In genomic region chr11:1563697-1564534, GRCh38 we compare ENCODE assay signal across 16 cellular contexts. TPM values are rescaled to one million over a fixed set of nuclear protein-coding genes. Genes with fewer than 3 reads are reported as not detected.
A peak's percentile ranks its signal among the peaks of the same experiment; 100 is the strongest.
DNase-seq lines count a peak whose midpoint lies in the region; ATAC-seq and TF ChIP-seq lines count a peak whose summit lies in the region.
"Had no signal": no experiment of that assay in that cellular context is flagged by ENCODE, and none has a peak within 500 bp of the region (broad histone marks: within the 10 kb centered on the region; RNA-seq: fewer than 3 reads in every experiment).

No MANE protein-coding gene starts in this region.

- ATAC-seq in SK-N-SH treated with all-trans-retinoic acid at 6 μM for 48 hours = no peak
- ATAC-seq in foreskin keratinocyte = no peak
- ATAC-seq in HG03521 (IDR thresholded peaks at IDR 0.05; ENCODE audit: unreplicated experiment) = no peak
- ATAC-seq: CD8-positive, alpha-beta T cell had no signal

- no peak for TF ChIP-seq RAD21 in SK-N-SH (IDR thresholded peaks at IDR 0.05; ENCODE audit: low read length)

- no peak overlapping the region for H2AFZ ChIP-seq in SK-N-SH (ENCODE audit: low read depth)

- H3K27me3 ChIP-seq in SK-N-SH (ENCODE audit: insufficient read depth) = no peaks in the 10 kb centered on the region
- H3K27me3 ChIP-seq in WERI-Rb-1 (ENCODE audit: insufficient read depth, low read depth, severe bottlenecking) = no peaks in the 10 kb centered on the region
- H3K27me3 ChIP-seq in iPS-20b (ENCODE audit: insufficient read depth, low read length) = peaks cover 23% of the 10 kb centered on the region
- H3K27me3 ChIP-seq in tibial nerve = no peaks in the 10 kb centered on the region
- H3K27me3 ChIP-seq in foreskin keratinocyte = peaks cover 8% of the 10 kb centered on the region

- no peak for DNase-seq in SK-N-SH
- DNase-seq in WERI-Rb-1 = no peak
- no peak for DNase-seq in tibial nerve (ENCODE audit: low spot score in 2 of 2)
- no peak for DNase-seq in foreskin keratinocyte
- DNase-seq in hypothalamus (lab: John Stamatoyannopoulos, UW) = no peak
- DNase-seq: activated CD4-positive, alpha-beta T cell treated with anti-CD3 and anti-CD28 coated beads, Interleukin-2, amount 50 U/mL, for 4 hours; activated T-cell treated with anti-CD3 and anti-CD28 coated beads, Interleukin-2, amount 50 U/mL, for 48 hours; central memory CD4-positive, alpha-beta T cell; immature natural killer cell; NCI-H1092 treated with DMSO at 0.1 percent for 48 hours; trophoblast cell had no signal

- H3K27ac ChIP-seq in SK-N-SH (ENCODE audit: low read depth in 2 of 2, low read length in 1 of 2) (no peak overlapping the region; a peak in 1 of 4 replicates), WERI-Rb-1 (peak overlapping the region; percentile 37), iPS-20b (ENCODE audit: low read length) (no peak overlapping the region), tibial nerve (peak overlapping the region; percentile 50 to 99 (median 74)), foreskin keratinocyte (no peak overlapping the region)

- POLR2A ChIA-PET in SK-N-SH (lab: Yijun Ruan, JAX) = interaction anchor here (1.3 kb wide), 1 partner anchor 10 kb away, joined by 6 read pairs; no protein-coding TSS in a partner anchor

- H3K4me3 ChIP-seq in SK-N-SH (ENCODE audit: low read depth in 2 of 2, low read length in 1 of 2) (no peak overlapping the region), WERI-Rb-1 (ENCODE audit: low read depth, low read length) (no peak overlapping the region), iPS-20b (ENCODE audit: low read length) (peak overlapping the region; percentile 26; the same call in 1 of the 2 replicates), tibial nerve (no peak overlapping the region)
- H3K4me3 ChIP-seq: GM12878 had no signal

- CTCF ChIA-PET in SK-N-SH (lab: Yijun Ruan, JAX) = interaction anchor here (0.6 to 18.1 kb wide), 6 partner anchors 10 to 89 kb away, joined by 3 to 398 read pairs (median 4); no protein-coding TSS in a partner anchor

- H3K4me2 ChIP-seq in SK-N-SH = 0 out of 2 replicates have a peak overlapping the region, but pooled peaks have one; percentile 11

- TF ChIP-seq EP300 in SK-N-SH (IDR thresholded peaks at IDR 0.05; ENCODE audit: borderline replicate concordance in 1 of 2, low read depth in 1 of 2, low read length in 1 of 2) (no peak), tibial nerve (IDR thresholded peaks at IDR 0.05) (no peak)

- H3K9me3 ChIP-seq in SK-N-SH = no peaks in the 10 kb centered on the region
- H3K9me3 ChIP-seq in WERI-Rb-1 (ENCODE audit: severe bottlenecking) = no peaks in the 10 kb centered on the region
- H3K9me3 ChIP-seq in iPS-20b (ENCODE audit: insufficient read depth, low read depth, low read length) = no peaks in the 10 kb centered on the region
- no peaks in the 10 kb centered on the region for H3K9me3 ChIP-seq in tibial nerve

- 90% methylated on average over 21 of the region's 29 CpGs for WGBS in SK-N-SH (ENCODE audit: low lambda C conversion rate)
- WGBS in tibial nerve, 2 donors = 72 to 88% methylated on average over 23 to 25 of the region's 29 CpGs

- H3K4me1 ChIP-seq in SK-N-SH (ENCODE audit: control insufficient read depth in 1 of 2, insufficient read depth in 2 of 2, low read depth in 1 of 2, low read length in 1 of 2) (peaks cover 5 to 20% of the 10 kb centered on the region in 2 experiments; a peak in 2 of 4 replicates), iPS-20b (ENCODE audit: insufficient read depth, low read length) (peaks cover 11% of the 10 kb centered on the region), tibial nerve (peaks cover 0 to 69% (median 15%) of the 10 kb centered on the region in 4 donors), foreskin keratinocyte (no peaks in the 10 kb centered on the region)

- no peaks in the 10 kb centered on the region for H3F3A ChIP-seq in SK-N-SH (replicated peaks; ENCODE audit: insufficient read depth)

- no peaks in the 10 kb centered on the region for H3K79me2 ChIP-seq in SK-N-SH (ENCODE audit: insufficient read depth)

- no peak for TF ChIP-seq CTCF in SK-N-SH (IDR thresholded peaks at IDR 0.05)
- no peak for TF ChIP-seq CTCF in WERI-Rb-1 (IDR thresholded peaks at IDR 0.05; ENCODE audit: low read depth, low read length)
- TF ChIP-seq CTCF in tibial nerve (IDR thresholded peaks at IDR 0.05) = no peak
- no peak for TF ChIP-seq CTCF in foreskin keratinocyte (conservative IDR thresholded peaks at IDR 0.05)

- no peaks in the 10 kb centered on the region for H3K9me2 ChIP-seq in SK-N-SH

- H3K9ac ChIP-seq in SK-N-SH = no peak overlapping the region
- peak overlapping the region; percentile 48; the same call in 1 of the 2 replicates for H3K9ac ChIP-seq in iPS-20b (ENCODE audit: low read depth, low read length)

- H4K20me1 ChIP-seq in SK-N-SH (ENCODE audit: insufficient read depth) = peaks cover 14% of the 10 kb centered on the region

- no peaks in the 10 kb centered on the region for H3K36me3 ChIP-seq in SK-N-SH (replicated peaks in 1 of 2; ENCODE audit: control insufficient read depth in 1 of 2, insufficient read depth in 2 of 2, low read length in 1 of 2)
- peaks cover 54% of the 10 kb centered on the region for H3K36me3 ChIP-seq in WERI-Rb-1
- H3K36me3 ChIP-seq in iPS-20b (ENCODE audit: insufficient read depth, low read depth, low read length) = no peaks in the 10 kb centered on the region
- peaks cover 0 to 40% (median 0%) of the 10 kb centered on the region in 3 donors for H3K36me3 ChIP-seq in tibial nerve

- TF ChIP-seq POLR2A in tibial nerve (IDR thresholded peaks at IDR 0.05) = no peak

TF ChIP-seq in SK-N-SH, 30 proteins besides CTCF, POLR2A, EP300 and RAD21 (continues in another document):
- TF ChIP-seq, protein P1, sequence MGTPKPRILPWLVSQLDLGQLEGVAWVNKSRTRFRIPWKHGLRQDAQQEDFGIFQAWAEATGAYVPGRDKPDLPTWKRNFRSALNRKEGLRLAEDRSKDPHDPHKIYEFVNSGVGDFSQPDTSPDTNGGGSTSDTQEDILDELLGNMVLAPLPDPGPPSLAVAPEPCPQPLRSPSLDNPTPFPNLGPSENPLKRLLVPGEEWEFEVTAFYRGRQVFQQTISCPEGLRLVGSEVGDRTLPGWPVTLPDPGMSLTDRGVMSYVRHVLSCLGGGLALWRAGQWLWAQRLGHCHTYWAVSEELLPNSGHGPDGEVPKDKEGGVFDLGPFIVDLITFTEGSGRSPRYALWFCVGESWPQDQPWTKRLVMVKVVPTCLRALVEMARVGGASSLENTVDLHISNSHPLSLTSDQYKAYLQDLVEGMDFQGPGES (IDR thresholded peaks at IDR 0.05; ENCODE audit: low read depth, low read length) = no peak
- TF ChIP-seq MXI1 (IDR thresholded peaks at IDR 0.05; ENCODE audit: low read depth, low read length) = no peak
- no peak for TF ChIP-seq YY1 (IDR thresholded peaks at IDR 0.05; ENCODE audit: low read depth)

TF ChIP-seq in SK-N-SH treated with all-trans-retinoic acid at 6 μM for 48 hours, 23 proteins besides CTCF, POLR2A, EP300 and RAD21:
- TF ChIP-seq CSDC2 (CRISPR knock-in tag; IDR thresholded peaks at IDR 0.05) = no peak
- TF ChIP-seq, protein P2, sequence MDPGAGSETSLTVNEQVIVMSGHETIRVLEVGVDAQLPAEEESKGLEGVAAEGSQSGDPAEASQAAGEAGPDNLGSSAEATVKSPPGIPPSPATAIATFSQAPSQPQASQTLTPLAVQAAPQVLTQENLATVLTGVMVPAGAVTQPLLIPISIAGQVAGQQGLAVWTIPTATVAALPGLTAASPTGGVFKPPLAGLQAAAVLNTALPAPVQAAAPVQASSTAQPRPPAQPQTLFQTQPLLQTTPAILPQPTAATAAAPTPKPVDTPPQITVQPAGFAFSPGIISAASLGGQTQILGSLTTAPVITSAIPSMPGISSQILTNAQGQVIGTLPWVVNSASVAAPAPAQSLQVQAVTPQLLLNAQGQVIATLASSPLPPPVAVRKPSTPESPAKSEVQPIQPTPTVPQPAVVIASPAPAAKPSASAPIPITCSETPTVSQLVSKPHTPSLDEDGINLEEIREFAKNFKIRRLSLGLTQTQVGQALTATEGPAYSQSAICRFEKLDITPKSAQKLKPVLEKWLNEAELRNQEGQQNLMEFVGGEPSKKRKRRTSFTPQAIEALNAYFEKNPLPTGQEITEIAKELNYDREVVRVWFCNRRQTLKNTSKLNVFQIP (CRISPR knock-in tag; IDR thresholded peaks at IDR 0.05; ENCODE audit: borderline replicate concordance, low read depth) = no peak
TF ChIP-seq in SK-N-SH treated with all-trans-retinoic acid at 6 μM for 48 hours: peak in this region for 0.

RNA-seq across cellular contexts. Expression of gene DUSP8, which starts 8.2 kb away (rescaled TPM):
- polyA plus RNA-seq in SK-N-SH (2012; rRNA removed) (2.0 and 2.2 TPM in 2 replicates), foreskin keratinocyte (0.90 and 1.3 TPM in 2 replicates)
- 1.1 and 1.6 TPM in 2 replicates for polyA plus RNA-seq in SK-N-SH (2012; cell fraction: cytosol; rRNA removed)
- polyA plus RNA-seq in SK-N-SH (2012; cell fraction: nucleus; rRNA removed) = 3.9 and 5.4 TPM in 2 replicates
- total RNA-seq in tibial nerve (10 to 100 TPM in 1 of 4 donors, 1 to 10 TPM in 3; 1.9 to 10.8 (median 3.4) TPM), foreskin keratinocyte (0.71 and 0.88 TPM in 2 replicates)

RNA-seq across cellular contexts. Expression of gene KRTAP5-1, which starts 21.2 kb away (rescaled TPM):
- not detected in 2 replicates for polyA plus RNA-seq in SK-N-SH (2012; rRNA removed)
- not detected in 2 replicates for polyA plus RNA-seq in SK-N-SH (2012; cell fraction: cytosol; rRNA removed)
- polyA plus RNA-seq in SK-N-SH (2012; cell fraction: nucleus; rRNA removed) = not detected in 2 replicates
- total RNA-seq in tibial nerve = not detected
- not detected in 2 replicates for total RNA-seq in foreskin keratinocyte
- not detected in 2 replicates for polyA plus RNA-seq in foreskin keratinocyte
- total RNA-seq: CD8-positive, alpha-beta T cell; GM12878 had no signal
- polyA plus RNA-seq: GM12878, immature natural killer cell had no signal

RNA-seq across cellular contexts. Expression of gene KRTAP5-2, which starts 34.2 kb away (rescaled TPM):
- polyA plus RNA-seq in SK-N-SH (2012; rRNA removed) = not detected in 2 replicates
- not detected in 2 replicates for polyA plus RNA-seq in SK-N-SH (2012; cell fraction: cytosol; rRNA removed)
- not detected in 2 replicates for polyA plus RNA-seq in SK-N-SH (2012; cell fraction: nucleus; rRNA removed)
- not detected for total RNA-seq in tibial nerve
- total RNA-seq in foreskin keratinocyte = not detected in 2 replicates
- polyA plus RNA-seq in foreskin keratinocyte = not detected in 2 replicates
- total RNA-seq: CD8-positive, alpha-beta T cell; GM12878 had no signal
- polyA plus RNA-seq: GM12878, immature natural killer cell had no signal

RNA-seq across cellular contexts. Expression of gene KRTAP5-3, which starts 44.3 kb away (rescaled TPM):
- polyA plus RNA-seq in SK-N-SH (2012; rRNA removed) (not detected in 2 replicates), foreskin keratinocyte (not detected in 2 replicates)
- not detected in 2 replicates for polyA plus RNA-seq in SK-N-SH (2012; cell fraction: cytosol; rRNA removed)
- not detected in 2 replicates for polyA plus RNA-seq in SK-N-SH (2012; cell fraction: nucleus; rRNA removed)
- total RNA-seq in tibial nerve (not detected), foreskin keratinocyte (not detected in 2 replicates)
- total RNA-seq: CD8-positive, alpha-beta T cell; GM12878 had no signal
- polyA plus RNA-seq: GM12878, immature natural killer cell had no signal

RNA-seq across cellular contexts. Expression of gene KRTAP5-4, which starts 58.0 kb away (rescaled TPM):
- polyA plus RNA-seq in SK-N-SH (2012; rRNA removed) (not detected in 2 replicates), foreskin keratinocyte (not detected in 2 replicates)
- not detected in 2 replicates for polyA plus RNA-seq in SK-N-SH (2012; cell fraction: cytosol; rRNA removed)
- not detected in 2 replicates for polyA plus RNA-seq in SK-N-SH (2012; cell fraction: nucleus; rRNA removed)
- total RNA-seq in tibial nerve (not detected), foreskin keratinocyte (not detected in 2 replicates)
- total RNA-seq: CD8-positive, alpha-beta T cell; GM12878 had no signal
- polyA plus RNA-seq: GM12878, immature natural killer cell had no signal

Comparison
In these comparisons a context has a peak if more than half of its experiments do, and no peak if none do; other contexts are left out.
1. H3K27ac ChIP-seq: peak in WERI-Rb-1 (single experiment) and tibial nerve (4 of 4); none in SK-N-SH (0 of 2), iPS-20b (single experiment) and foreskin keratinocyte (single experiment).